Comparison of ENCODE assay signal across 19 cellular contexts in the genomic region with DNA sequence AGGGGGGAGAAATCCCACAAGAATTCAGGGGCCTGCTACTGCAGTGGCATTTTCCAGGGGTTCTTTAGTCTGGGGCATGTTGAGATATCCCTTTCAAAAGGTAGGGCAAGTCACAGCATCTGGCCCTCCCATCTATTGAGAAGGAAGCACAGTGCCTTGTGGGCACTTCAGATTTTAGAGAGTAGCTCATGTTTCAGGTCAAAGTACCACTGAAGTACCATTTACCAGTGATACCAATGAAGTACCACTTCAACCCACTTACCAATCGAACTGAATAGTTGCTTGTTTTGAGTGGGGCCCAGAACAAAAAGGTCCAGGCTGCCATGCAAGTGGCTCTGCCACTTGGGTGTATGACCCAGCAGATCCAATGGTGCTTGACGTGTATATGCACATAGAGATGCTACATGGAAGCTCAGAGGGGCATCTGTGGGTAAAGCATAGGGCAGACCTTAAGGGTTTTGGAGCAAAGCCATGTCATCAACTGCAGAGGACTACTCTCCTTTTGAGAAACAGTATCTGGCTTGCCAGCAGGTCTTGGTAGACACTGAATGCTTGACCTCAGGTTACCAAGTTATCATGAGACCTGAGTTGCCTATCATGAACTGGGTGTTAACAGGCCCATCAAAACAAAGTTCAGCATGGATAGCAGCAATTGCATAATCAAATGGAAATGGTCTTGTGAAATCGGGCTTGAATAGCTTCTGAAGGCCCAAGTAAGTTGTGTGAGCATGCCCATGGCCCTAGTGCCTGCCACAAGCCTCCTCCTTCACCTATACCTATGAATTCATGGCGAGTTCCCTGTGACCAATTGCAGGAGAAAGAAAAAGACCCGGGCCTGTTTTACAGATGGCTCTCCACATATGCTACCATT. TPM values are rescaled to one million over a fixed set of nuclear protein-coding genes. Genes with fewer than 3 reads are reported as not detected.
A peak's percentile ranks its signal among the peaks of the same experiment; 100 is the strongest.
DNase-seq lines count a peak whose midpoint lies in the region; ATAC-seq and TF ChIP-seq lines count a peak whose summit lies in the region.
"Had no signal": no experiment of that assay in that cellular context is flagged by ENCODE, and none has a peak within 500 bp of the region (broad histone marks: within the 10 kb centered on the region; RNA-seq: fewer than 3 reads in every experiment).

No MANE protein-coding gene starts in this region.

- TF ChIP-seq POLR2A in vagina (IDR thresholded peaks at IDR 0.05), result no peak

- H3K36me3 ChIP-seq in left ventricle myocardium inferior, result peaks cover 9% of the 10 kb centered on the region
- H3K36me3 ChIP-seq in iPS-20b (ENCODE audit: insufficient read depth, low read depth, low read length), result no peaks in the 10 kb centered on the region
- no peaks in the 10 kb centered on the region for H3K36me3 ChIP-seq in vagina
- H3K36me3 ChIP-seq: Peyer's patch, stomach had no signal

- no peak overlapping the region for H3K9ac ChIP-seq in iPS-20b (ENCODE audit: low read depth, low read length)

- intact Hi-C loops in left ventricle myocardium inferior (cut with micrococcal nuclease), result loop anchor here (10.0 kb wide), 1 partner anchor 121 kb away; a partner anchor contains a TSS
- intact Hi-C loops in left ventricle myocardium superior (cut with micrococcal nuclease), result loop anchor here (5.0 kb wide), 1 partner anchor 57 kb away; no protein-coding TSS in a partner anchor
- intact Hi-C loops in vagina (cut with DNase I), result no loop called here

- TF ChIP-seq CTCF in left ventricle myocardium inferior (IDR thresholded peaks at IDR 0.05; ENCODE audit: borderline replicate concordance) (no peak), vagina (IDR thresholded peaks at IDR 0.05) (no peak)

- peaks cover 6% of the 10 kb centered on the region for H3K4me1 ChIP-seq in left ventricle myocardium inferior
- H3K4me1 ChIP-seq in iPS-20b (ENCODE audit: insufficient read depth, low read length), result no peaks in the 10 kb centered on the region
- peaks cover 22% of the 10 kb centered on the region for H3K4me1 ChIP-seq in vagina
- H3K4me1 ChIP-seq: Peyer's patch had no signal

- H3K27ac ChIP-seq in left ventricle myocardium inferior (replicated peaks), result peak overlapping the region; percentile 81
- no peak overlapping the region for H3K27ac ChIP-seq in iPS-20b (ENCODE audit: low read length)
- peak overlapping the region; percentile 67 for H3K27ac ChIP-seq in vagina
- H3K27ac ChIP-seq: Peyer's patch had no signal

- H3K9me3 ChIP-seq in left ventricle myocardium inferior (replicated peaks) (peaks cover 13% of the 10 kb centered on the region), iPS-20b (ENCODE audit: insufficient read depth, low read depth, low read length) (peaks cover 46% of the 10 kb centered on the region), vagina (no peaks in the 10 kb centered on the region)
- H3K9me3 ChIP-seq: Peyer's patch had no signal

- H3K4me3 ChIP-seq in left ventricle myocardium inferior (no peak overlapping the region), iPS-20b (ENCODE audit: low read length) (peak overlapping the region; percentile 14; the same call in 1 of the 2 replicates), vagina (no peak overlapping the region)
- H3K4me3 ChIP-seq: Peyer's patch, stomach had no signal

- H3K27me3 ChIP-seq in left ventricle myocardium inferior (ENCODE audit: low read depth) (peaks cover 8% of the 10 kb centered on the region), iPS-20b (ENCODE audit: insufficient read depth, low read length) (no peaks in the 10 kb centered on the region), vagina (no peaks in the 10 kb centered on the region)
- H3K27me3 ChIP-seq: Peyer's patch, stomach had no signal

- ATAC-seq in left ventricle myocardium superior, result no peak
- ATAC-seq in activated CD4-positive, CD25-positive, alpha-beta regulatory T cell treated with anti-CD3 and anti-CD28 coated beads, Interleukin-2, amount 50 U/mL, for 24 hours, result no peak
- no peak for ATAC-seq in stimulated activated naive CD8-positive, alpha-beta T cell treated with anti-CD3 and anti-CD28 coated beads, Interleukin-15, Interleukin-2, amounts not matched to agents 100 U/mL and 50 U/mL, for 24 hours
- ATAC-seq: left colon had no signal

- DNase-seq in left ventricle myocardium inferior (no peak), left ventricle myocardium superior (no peak), NOMO-1 (lab: John Stamatoyannopoulos, UW; ENCODE audit: unreplicated experiment in 2 of 2) (peak; percentile 21 to 35), vagina (ENCODE audit: extremely low spot score in 2 of 2) (no peak), AG08396 (ENCODE audit: low spot score) (no peak)
- no peak for DNase-seq in stimulated activated naive CD8-positive, alpha-beta T cell treated with anti-CD3 and anti-CD28 coated beads, Interleukin-15, Interleukin-2, amounts not matched to agents 100 U/mL and 50 U/mL, for 24 hours
- DNase-seq: activated effector memory CD4-positive, alpha-beta T cell treated with Interleukin-2 at 50 U/mL for 16 hours; anterior cingulate cortex; cerebellar nuclear complex; effector memory CD4-positive, alpha-beta T cell; left colon; NCI-H1436 treated with DMSO at 0.1 percent for 48 hours; occipital lobe; Peyer's patch; stomach; T1000 had no signal

RNA-seq across cellular contexts. Expression of a gene that starts 23.5 kb away (rescaled TPM):
- total RNA-seq in left ventricle myocardium inferior (not detected), left ventricle myocardium superior (not detected), vagina (not detected)
- total RNA-seq: occipital lobe, stomach, ureter had no signal

RNA-seq across cellular contexts. Expression of a gene that starts 25.8 kb away (rescaled TPM):
- 51.4 TPM for total RNA-seq in left ventricle myocardium inferior
- total RNA-seq in left ventricle myocardium superior, result 47.1 TPM
- 2.7 TPM for total RNA-seq in vagina

RNA-seq across cellular contexts. Expression of a gene that starts 43.3 kb away (rescaled TPM):
- total RNA-seq in left ventricle myocardium inferior, result not detected
- not detected for total RNA-seq in left ventricle myocardium superior
- not detected for total RNA-seq in vagina
- total RNA-seq: occipital lobe had no signal

Comparison
In these comparisons a context has a peak if more than half of its experiments do, and no peak if none do; other contexts are left out.
1. DNase-seq: peak in NOMO-1 (2 of 2); none in left ventricle myocardium inferior (single experiment), left ventricle myocardium superior (single experiment), vagina (0 of 2), AG08396 (single experiment) and stimulated activated naive CD8-positive, alpha-beta T cell treated with anti-CD3 and anti-CD28 coated beads, Interleukin-15, Interleukin-2, amounts not matched to agents 100 U/mL and 50 U/mL, for 24 hours (single experiment).
2. RNA of a gene that starts 25.8 kb away (total RNA-seq): 51.4 TPM in left ventricle myocardium inferior (single experiment) and 47.1 TPM in left ventricle myocardium superior (single experiment); 2.7 TPM in vagina (single experiment); every median in the first group is over 10 times any median in the second.